Comparison of ENCODE assay signal across 8 cellular contexts in the genomic region with DNA sequence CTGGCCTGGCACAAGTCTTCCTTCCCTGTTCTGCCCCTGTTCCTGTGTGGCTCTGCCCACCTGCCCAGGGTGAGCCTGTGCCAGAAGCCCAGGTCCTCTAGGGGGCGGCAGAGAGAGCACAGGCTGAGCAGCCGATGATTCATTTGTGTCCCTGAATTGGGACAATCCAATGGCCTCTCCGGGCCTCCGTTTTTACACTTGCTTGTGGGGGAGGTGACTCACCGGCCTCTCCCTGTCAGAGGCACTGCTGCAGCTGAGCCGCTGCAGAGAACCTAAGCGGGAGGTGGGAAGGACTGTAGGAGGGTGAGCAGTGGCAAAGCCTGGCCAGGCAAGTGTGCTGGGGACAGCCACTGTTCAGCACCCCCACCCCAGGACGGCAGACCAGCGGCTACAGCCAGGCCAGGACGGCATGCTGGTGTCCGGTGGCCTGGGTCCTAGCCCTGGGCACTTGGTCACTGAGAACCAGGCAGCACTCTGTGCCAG.
A peak's percentile ranks its signal among the peaks of the same experiment; 100 is the strongest.
DNase-seq lines count a peak whose midpoint lies in the region; ATAC-seq and TF ChIP-seq lines count a peak whose summit lies in the region.

No MANE protein-coding gene starts in this region.

- H3K4me3 ChIP-seq in OCI-LY7 (ENCODE audit: low read depth, low read length, poor library complexity, severe bottlenecking) (no peak overlapping the region), foreskin fibroblast (ENCODE audit: low read depth in 1 of 2, low read length in 2 of 2) (no peak overlapping the region), thoracic aorta (peak overlapping the region; percentile 16)

- H3K4me1 ChIP-seq in OCI-LY7 (ENCODE audit: insufficient read depth, low read length, poor library complexity, severe bottlenecking) (no peaks in the 10 kb centered on the region), thoracic aorta (ENCODE audit: control insufficient read depth in 1 of 2, low read depth in 2 of 2) (no peaks in the 10 kb centered on the region)

- no TSS peak for BruUV-seq in OCI-LY7 (replicated peaks; lab: Mats Ljungman, UMichigan)

- no peaks in the 10 kb centered on the region for H3K36me3 ChIP-seq in OCI-LY7 (ENCODE audit: insufficient read depth, low read length)
- H3K36me3 ChIP-seq in thoracic aorta: no peaks in the 10 kb centered on the region

- intact Hi-C loops in OCI-LY7 (cut with micrococcal nuclease; ENCODE audit: unreplicated experiment): no loop called here

- no peak overlapping the region for H2AFZ ChIP-seq in OCI-LY7 (ENCODE audit: low read length)

- POLR2A ChIA-PET in OCI-LY7 (lab: Charles Lee): no interaction called here

- H4K20me1 ChIP-seq in OCI-LY7 (ENCODE audit: insufficient read depth, low read length): no peaks in the 10 kb centered on the region

- no peaks in the 10 kb centered on the region for H3K79me2 ChIP-seq in OCI-LY7 (ENCODE audit: insufficient read depth, low read depth, low read length)

- TF ChIP-seq CTCF in OCI-LY7 (conservative IDR thresholded peaks at IDR 0.05; ENCODE audit: low read length) (peak; percentile 86), foreskin fibroblast (IDR thresholded peaks at IDR 0.05; ENCODE audit: low read depth, low read length) (peak; percentile 82), thoracic aorta (IDR thresholded peaks at IDR 0.05) (peak; percentile 43)

- DNase-seq in DMS153 (lab: John Stamatoyannopoulos, UW) (peak; percentile 75), HuH-7.5 (ENCODE audit: low spot score) (peak; percentile 81), OCI-LY7 (ENCODE audit: low spot score) (peak; percentile 42), foreskin fibroblast (peak; percentile 68 to 79), non-pigmented ciliary epithelial cell (ENCODE audit: low read depth) (peak; percentile 24), thoracic aorta (ENCODE audit: low spot score) (peak; percentile 12)
- DNase-seq in activated T-cell treated with anti-CD3 and anti-CD28 coated beads, Interleukin-2, amount 50 U/mL, for 48 hours: peak; percentile 87 to 89

- no peaks in the 10 kb centered on the region for H3K9me2 ChIP-seq in OCI-LY7 (ENCODE audit: insufficient read depth, low read length)

- CTCF ChIA-PET in OCI-LY7 (lab: Charles Lee; ENCODE audit: unreplicated experiment): no interaction called here

- no peaks in the 10 kb centered on the region for H3K27me3 ChIP-seq in thoracic aorta (replicated peaks; ENCODE audit: insufficient read depth)

- no peaks in the 10 kb centered on the region for H3K9me3 ChIP-seq in OCI-LY7 (ENCODE audit: low read length)
- H3K9me3 ChIP-seq in thoracic aorta: no peaks in the 10 kb centered on the region

- H3K27ac ChIP-seq in OCI-LY7 (ENCODE audit: low read depth, low read length, poor library complexity, severe bottlenecking) (no peak overlapping the region), thoracic aorta (no peak overlapping the region)

- ATAC-seq in GM21717 (IDR thresholded peaks at IDR 0.05; ENCODE audit: unreplicated experiment): peak; percentile 68
- ATAC-seq in thoracic aorta (ENCODE audit: insufficient number of reproducible peaks, low FRiP score, low read depth): no peak

- no peak overlapping the region for H3K4me2 ChIP-seq in OCI-LY7 (ENCODE audit: low read length)

Comparison
In these comparisons a context has a peak if more than half of its experiments do, and no peak if none do; other contexts are left out.
1. DNase-seq: peak in every context shown above with its lines; median percentile 88 in activated T-cell treated with anti-CD3 and anti-CD28 coated beads, Interleukin-2, amount 50 U/mL, for 48 hours; 81 in HuH-7.5; 75 in DMS153; 74 in foreskin fibroblast; 42 in OCI-LY7; 24 in non-pigmented ciliary epithelial cell; 12 in thoracic aorta.